ENCODE assay signal across 25 cellular contexts in genomic region chr2:53690876-53691275, GRCh38.
"Had no signal": no experiment of that assay in that cellular context is flagged by ENCODE, and none has a peak within 500 bp of the region (broad histone marks: within the 10 kb centered on the region; RNA-seq: fewer than 3 reads in every experiment).

No MANE protein-coding gene starts in this region.

- H3K4me3 Mint-ChIP-seq: activated CD4-positive, alpha-beta memory T cell treated with anti-CD3 and anti-CD28 coated beads for 36 hours; activated naive CD4-positive, alpha-beta T cell treated with anti-CD3 and anti-CD28 coated beads for 36 hours; activated naive CD4-positive, alpha-beta T cell treated with anti-CD3 and anti-CD28 coated beads, Interleukin-2, amount 50 U/mL, for 24 hours; activated naive CD8-positive, alpha-beta T cell treated with anti-CD3 and anti-CD28 coated beads for 36 hours; activated naive CD8-positive, alpha-beta T cell treated with anti-CD3 and anti-CD28 coated beads, Interleukin-2, amount 50 U/mL, for 24 hours; activated T-cell treated with anti-CD3 and anti-CD28 coated beads, Interleukin-2, amount 50 U/mL, for 4 hours; T-helper 17 cell had no signal

- H3K4me1 ChIP-seq: adrenal gland, body of pancreas, colonic mucosa, esophagus squamous epithelium, gastroesophageal sphincter, heart right ventricle had no signal

- H3K27ac Mint-ChIP-seq: activated CD4-positive, alpha-beta memory T cell treated with anti-CD3 and anti-CD28 coated beads for 36 hours; activated naive CD4-positive, alpha-beta T cell treated with anti-CD3 and anti-CD28 coated beads for 36 hours; activated naive CD4-positive, alpha-beta T cell treated with anti-CD3 and anti-CD28 coated beads, Interleukin-2, amount 50 U/mL, for 24 hours; activated naive CD8-positive, alpha-beta T cell treated with anti-CD3 and anti-CD28 coated beads for 36 hours; activated naive CD8-positive, alpha-beta T cell treated with anti-CD3 and anti-CD28 coated beads, Interleukin-2, amount 50 U/mL, for 24 hours; activated T-helper 2 cell treated with anti-CD3 and anti-CD28 coated beads, Interferon-gamma antibody, Interleukin-2, Interleukin-4, amounts not matched to agents 10 μg/mL and 5 μg/mL and 100 μg/mL, durations not matched to agents 14 hours and 24 hours and 36 hours; T-helper 17 cell had no signal

- ATAC-seq: activated naive CD8-positive, alpha-beta T cell treated with anti-CD3 and anti-CD28 coated beads, Interleukin-2, amount 50 U/mL, for 24 hours; activated T-cell treated with anti-CD3 and anti-CD28 coated beads, Interleukin-2, amount 50 U/mL, for 4 hours; body of pancreas; gastroesophageal sphincter; heart right ventricle; T-helper 17 cell had no signal

- H3K4me3 ChIP-seq: adrenal gland, body of pancreas, colonic mucosa, esophagus squamous epithelium, gastroesophageal sphincter, heart right ventricle had no signal

- H3K27me3 ChIP-seq: adrenal gland, body of pancreas, colonic mucosa, esophagus squamous epithelium, gastroesophageal sphincter, heart right ventricle had no signal

- DNase-seq: activated CD4-positive, alpha-beta memory T cell treated with anti-CD3 and anti-CD28 coated beads for 36 hours; activated CD4-positive, alpha-beta T cell treated with anti-CD3 and anti-CD28 coated beads for 1 hour; activated CD4-positive, alpha-beta T cell treated with anti-CD3 and anti-CD28 coated beads for 48 hours; activated CD8-positive, alpha-beta memory T cell treated with anti-CD3 and anti-CD28 coated beads for 24 hours; activated effector memory CD4-positive, alpha-beta T cell treated with anti-CD3 and anti-CD28 coated beads, Interleukin-2, amount 50 U/mL, for 16 hours; activated naive CD4-positive, alpha-beta T cell treated with anti-CD3 and anti-CD28 coated beads for 36 hours; activated naive CD8-positive, alpha-beta T cell treated with anti-CD3 and anti-CD28 coated beads for 36 hours; activated naive CD8-positive, alpha-beta T cell treated with anti-CD3 and anti-CD28 coated beads, Interleukin-2, amount 50 U/mL, for 24 hours; activated T-cell treated with anti-CD3 and anti-CD28 coated beads, Interleukin-2, amount 50 U/mL, for 4 hours; adrenal gland; amygdala; aorta; body of pancreas; caudate nucleus; cerebellar nuclear complex; colonic mucosa; effector CD8-positive, alpha-beta T cell; esophagus squamous epithelium; foreskin melanocyte; heart right ventricle; T-helper 17 cell had no signal

- H3K9me3 ChIP-seq: adrenal gland, body of pancreas, colonic mucosa, esophagus squamous epithelium, gastroesophageal sphincter, heart right ventricle had no signal

- H3K27ac ChIP-seq: adrenal gland, body of pancreas, colonic mucosa, epithelial cell of prostate, esophagus squamous epithelium, gastroesophageal sphincter, heart right ventricle had no signal

- H3K4me1 Mint-ChIP-seq: activated naive CD4-positive, alpha-beta T cell treated with anti-CD3 and anti-CD28 coated beads, Interleukin-2, amount 50 U/mL, for 24 hours; activated naive CD8-positive, alpha-beta T cell treated with anti-CD3 and anti-CD28 coated beads, Interleukin-2, amount 50 U/mL, for 24 hours; T-helper 17 cell had no signal

- H3K36me3 ChIP-seq: colonic mucosa had no signal

- H3K27me3 Mint-ChIP-seq: activated CD4-positive, alpha-beta memory T cell treated with anti-CD3 and anti-CD28 coated beads for 36 hours; activated naive CD4-positive, alpha-beta T cell treated with anti-CD3 and anti-CD28 coated beads, Interleukin-2, amount 50 U/mL, for 24 hours; activated naive CD8-positive, alpha-beta T cell treated with anti-CD3 and anti-CD28 coated beads for 36 hours; activated naive CD8-positive, alpha-beta T cell treated with anti-CD3 and anti-CD28 coated beads, Interleukin-2, amount 50 U/mL, for 24 hours; T-helper 17 cell had no signal

- H3K9me3 Mint-ChIP-seq: activated CD4-positive, alpha-beta memory T cell treated with anti-CD3 and anti-CD28 coated beads for 36 hours; activated naive CD4-positive, alpha-beta T cell treated with anti-CD3 and anti-CD28 coated beads for 36 hours; activated naive CD4-positive, alpha-beta T cell treated with anti-CD3 and anti-CD28 coated beads, Interleukin-2, amount 50 U/mL, for 24 hours; activated naive CD8-positive, alpha-beta T cell treated with anti-CD3 and anti-CD28 coated beads for 36 hours; activated naive CD8-positive, alpha-beta T cell treated with anti-CD3 and anti-CD28 coated beads, Interleukin-2, amount 50 U/mL, for 24 hours; activated T-cell treated with anti-CD3 and anti-CD28 coated beads, Interleukin-2, amount 50 U/mL, for 4 hours; activated T-helper 2 cell treated with anti-CD3 and anti-CD28 coated beads, Interferon-gamma antibody, Interleukin-2, Interleukin-4, amounts not matched to agents 10 μg/mL and 5 μg/mL and 100 μg/mL, durations not matched to agents 14 hours and 24 hours and 36 hours had no signal
